1 cellular context compared by ENCODE assay signal in genomic region chr20:17536944-17537444, GRCh38.
TF ChIP-seq lines count a peak whose summit lies in the region.

No MANE protein-coding gene starts in this region.

TF ChIP-seq in HepG2, 621 proteins besides CTCF, POLR2A, EP300 and RAD21 (continued from another document and continues in another):
- TF ChIP-seq ZNF280B (CRISPR knock-in tag; IDR thresholded peaks at IDR 0.05; ENCODE audit: borderline replicate concordance) (no peak), ZKSCAN1 (IDR thresholded peaks at IDR 0.05; ENCODE audit: low read length) (0 out of 2 replicates have a peak, but pooled peaks have one; percentile 63), RBAK (CRISPR knock-in tag; IDR thresholded peaks at IDR 0.05) (peak; percentile 46; the same call in 1 of the 2 replicates), ZNF879 (CRISPR knock-in tag; IDR thresholded peaks at IDR 0.05) (no peak), ARNT2 (CRISPR knock-in tag; IDR thresholded peaks at IDR 0.05; ENCODE audit: low read depth) (no peak), ZNF792 (CRISPR knock-in tag; IDR thresholded peaks at IDR 0.05) (0 out of 2 replicates have a peak, but pooled peaks have one; percentile 40), HNRNPL (IDR thresholded peaks at IDR 0.05; ENCODE audit: low read depth, low read length) (no peak), ZSCAN25 (CRISPR knock-in tag; IDR thresholded peaks at IDR 0.05) (no peak), REL (CRISPR knock-in tag; conservative IDR thresholded peaks at IDR 0.05) (no peak), MEF2D (CRISPR knock-in tag; IDR thresholded peaks at IDR 0.05) (peak; percentile 72; the same call in 1 of the 2 replicates), SIN3B (IDR thresholded peaks at IDR 0.05; ENCODE audit: low read length) (no peak), MXD1 (CRISPR knock-in tag; IDR thresholded peaks at IDR 0.05) (no peak), FOXP1 (IDR thresholded peaks at IDR 0.05) (no peak), FOXP1 (CRISPR knock-in tag; IDR thresholded peaks at IDR 0.05) (no peak), HNF1B (CRISPR knock-in tag; IDR thresholded peaks at IDR 0.05) (peak; percentile 88), ERF (CRISPR knock-in tag; IDR thresholded peaks at IDR 0.05) (peak; percentile 80; the same call in 1 of the 2 replicates), ARID4A (CRISPR knock-in tag; IDR thresholded peaks at IDR 0.05; ENCODE audit: borderline replicate concordance) (peak; percentile 34; the same call in 1 of the 2 replicates), SP1 (IDR thresholded peaks at IDR 0.05) (no peak), SP1 (CRISPR knock-in tag; IDR thresholded peaks at IDR 0.05) (0 out of 2 replicates have a peak, but pooled peaks have one; percentile 9), ZNF260 (CRISPR knock-in tag; IDR thresholded peaks at IDR 0.05; ENCODE audit: borderline replicate concordance, low read depth) (no peak), ZNF556 (CRISPR knock-in tag; IDR thresholded peaks at IDR 0.05; ENCODE audit: borderline replicate concordance) (no peak), GFI1 (CRISPR knock-in tag; IDR thresholded peaks at IDR 0.05; ENCODE audit: borderline replicate concordance) (no peak), MTERF4 (CRISPR knock-in tag; IDR thresholded peaks at IDR 0.05) (no peak), TERF1 (CRISPR knock-in tag; IDR thresholded peaks at IDR 0.05) (no peak), ZNF335 (CRISPR knock-in tag; IDR thresholded peaks at IDR 0.05) (peak; percentile 59; the same call in 1 of the 2 replicates), XBP1 (CRISPR knock-in tag; IDR thresholded peaks at IDR 0.05) (no peak), ZSCAN30 (CRISPR knock-in tag; IDR thresholded peaks at IDR 0.05) (no peak), AGO2 (optimal IDR thresholded peaks at IDR 0.05; ENCODE audit: low read depth, low read length) (no peak), CBFB (CRISPR knock-in tag; IDR thresholded peaks at IDR 0.05) (peak; percentile 58; the same call in 1 of the 2 replicates), CEBPB (IDR thresholded peaks at IDR 0.05; ENCODE audit: borderline replicate concordance, low read depth, low read length) (no peak), JUND (CRISPR knock-in tag; IDR thresholded peaks at IDR 0.05) (no peak), ATF5 (CRISPR knock-in tag; IDR thresholded peaks at IDR 0.05; ENCODE audit: low read depth) (no peak), SALL2 (CRISPR knock-in tag; IDR thresholded peaks at IDR 0.05) (no peak), SETDB1 (CRISPR knock-in tag; IDR thresholded peaks at IDR 0.05; ENCODE audit: borderline replicate concordance) (no peak), ZZZ3 (CRISPR knock-in tag; IDR thresholded peaks at IDR 0.05; ENCODE audit: borderline replicate concordance) (no peak), ZFP82 (CRISPR knock-in tag; IDR thresholded peaks at IDR 0.05; ENCODE audit: borderline replicate concordance) (no peak), ZBTB7B (CRISPR knock-in tag; IDR thresholded peaks at IDR 0.05) (peak; percentile 42; the same call in 1 of the 2 replicates), TAF1 (CRISPR knock-in tag; IDR thresholded peaks at IDR 0.05) (no peak), HMG20A (CRISPR knock-in tag; IDR thresholded peaks at IDR 0.05; ENCODE audit: borderline replicate concordance) (no peak), SUZ12 (IDR thresholded peaks at IDR 0.05; ENCODE audit: low read depth, low read length) (no peak; the same call in 1 of the 2 replicates), GMEB2 (CRISPR knock-in tag; IDR thresholded peaks at IDR 0.05; ENCODE audit: low read depth) (no peak), KDM1A (CRISPR knock-in tag; IDR thresholded peaks at IDR 0.05) (peak; percentile 50; the same call in 1 of the 2 replicates), ZNF644 (CRISPR knock-in tag; IDR thresholded peaks at IDR 0.05; ENCODE audit: low read depth) (peak; percentile 72), CCAR2 (optimal IDR thresholded peaks at IDR 0.05; ENCODE audit: low read depth, low read length) (no peak), ZKSCAN8 (CRISPR knock-in tag; IDR thresholded peaks at IDR 0.05; ENCODE audit: borderline replicate concordance) (no peak), SMAD1 (CRISPR knock-in tag; IDR thresholded peaks at IDR 0.05; ENCODE audit: borderline replicate concordance, low read depth) (no peak; the same call in 1 of the 2 replicates), ZNF24 (IDR thresholded peaks at IDR 0.05) (no peak), ZNF782 (CRISPR knock-in tag; IDR thresholded peaks at IDR 0.05; ENCODE audit: borderline replicate concordance) (no peak)
- TF ChIP-seq, protein P1, sequence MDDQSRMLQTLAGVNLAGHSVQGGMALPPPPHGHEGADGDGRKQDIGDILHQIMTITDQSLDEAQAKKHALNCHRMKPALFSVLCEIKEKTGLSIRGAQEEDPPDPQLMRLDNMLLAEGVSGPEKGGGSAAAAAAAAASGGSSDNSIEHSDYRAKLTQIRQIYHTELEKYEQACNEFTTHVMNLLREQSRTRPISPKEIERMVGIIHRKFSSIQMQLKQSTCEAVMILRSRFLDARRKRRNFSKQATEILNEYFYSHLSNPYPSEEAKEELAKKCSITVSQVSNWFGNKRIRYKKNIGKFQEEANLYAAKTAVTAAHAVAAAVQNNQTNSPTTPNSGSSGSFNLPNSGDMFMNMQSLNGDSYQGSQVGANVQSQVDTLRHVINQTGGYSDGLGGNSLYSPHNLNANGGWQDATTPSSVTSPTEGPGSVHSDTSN (CRISPR knock-in tag; IDR thresholded peaks at IDR 0.05; ENCODE audit: borderline replicate concordance), result no peak
- TF ChIP-seq, protein P2, sequence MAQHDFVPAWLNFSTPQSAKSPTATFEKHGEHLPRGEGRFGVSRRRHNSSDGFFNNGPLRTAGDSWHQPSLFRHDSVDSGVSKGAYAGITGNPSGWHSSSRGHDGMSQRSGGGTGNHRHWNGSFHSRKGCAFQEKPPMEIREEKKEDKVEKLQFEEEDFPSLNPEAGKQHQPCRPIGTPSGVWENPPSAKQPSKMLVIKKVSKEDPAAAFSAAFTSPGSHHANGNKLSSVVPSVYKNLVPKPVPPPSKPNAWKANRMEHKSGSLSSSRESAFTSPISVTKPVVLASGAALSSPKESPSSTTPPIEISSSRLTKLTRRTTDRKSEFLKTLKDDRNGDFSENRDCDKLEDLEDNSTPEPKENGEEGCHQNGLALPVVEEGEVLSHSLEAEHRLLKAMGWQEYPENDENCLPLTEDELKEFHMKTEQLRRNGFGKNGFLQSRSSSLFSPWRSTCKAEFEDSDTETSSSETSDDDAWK (CRISPR knock-in tag; IDR thresholded peaks at IDR 0.05), result no peak
- TF ChIP-seq, protein P3, sequence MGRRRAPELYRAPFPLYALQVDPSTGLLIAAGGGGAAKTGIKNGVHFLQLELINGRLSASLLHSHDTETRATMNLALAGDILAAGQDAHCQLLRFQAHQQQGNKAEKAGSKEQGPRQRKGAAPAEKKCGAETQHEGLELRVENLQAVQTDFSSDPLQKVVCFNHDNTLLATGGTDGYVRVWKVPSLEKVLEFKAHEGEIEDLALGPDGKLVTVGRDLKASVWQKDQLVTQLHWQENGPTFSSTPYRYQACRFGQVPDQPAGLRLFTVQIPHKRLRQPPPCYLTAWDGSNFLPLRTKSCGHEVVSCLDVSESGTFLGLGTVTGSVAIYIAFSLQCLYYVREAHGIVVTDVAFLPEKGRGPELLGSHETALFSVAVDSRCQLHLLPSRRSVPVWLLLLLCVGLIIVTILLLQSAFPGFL (CRISPR knock-in tag; IDR thresholded peaks at IDR 0.05), result no peak
- TF ChIP-seq, protein P4, sequence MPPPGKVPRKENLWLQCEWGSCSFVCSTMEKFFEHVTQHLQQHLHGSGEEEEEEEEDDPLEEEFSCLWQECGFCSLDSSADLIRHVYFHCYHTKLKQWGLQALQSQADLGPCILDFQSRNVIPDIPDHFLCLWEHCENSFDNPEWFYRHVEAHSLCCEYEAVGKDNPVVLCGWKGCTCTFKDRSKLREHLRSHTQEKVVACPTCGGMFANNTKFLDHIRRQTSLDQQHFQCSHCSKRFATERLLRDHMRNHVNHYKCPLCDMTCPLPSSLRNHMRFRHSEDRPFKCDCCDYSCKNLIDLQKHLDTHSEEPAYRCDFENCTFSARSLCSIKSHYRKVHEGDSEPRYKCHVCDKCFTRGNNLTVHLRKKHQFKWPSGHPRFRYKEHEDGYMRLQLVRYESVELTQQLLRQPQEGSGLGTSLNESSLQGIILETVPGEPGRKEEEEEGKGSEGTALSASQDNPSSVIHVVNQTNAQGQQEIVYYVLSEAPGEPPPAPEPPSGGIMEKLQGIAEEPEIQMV (CRISPR knock-in tag; IDR thresholded peaks at IDR 0.05; ENCODE audit: low read depth), result no peak
